8 cellular contexts compared by ENCODE assay signal in the genomic region with DNA sequence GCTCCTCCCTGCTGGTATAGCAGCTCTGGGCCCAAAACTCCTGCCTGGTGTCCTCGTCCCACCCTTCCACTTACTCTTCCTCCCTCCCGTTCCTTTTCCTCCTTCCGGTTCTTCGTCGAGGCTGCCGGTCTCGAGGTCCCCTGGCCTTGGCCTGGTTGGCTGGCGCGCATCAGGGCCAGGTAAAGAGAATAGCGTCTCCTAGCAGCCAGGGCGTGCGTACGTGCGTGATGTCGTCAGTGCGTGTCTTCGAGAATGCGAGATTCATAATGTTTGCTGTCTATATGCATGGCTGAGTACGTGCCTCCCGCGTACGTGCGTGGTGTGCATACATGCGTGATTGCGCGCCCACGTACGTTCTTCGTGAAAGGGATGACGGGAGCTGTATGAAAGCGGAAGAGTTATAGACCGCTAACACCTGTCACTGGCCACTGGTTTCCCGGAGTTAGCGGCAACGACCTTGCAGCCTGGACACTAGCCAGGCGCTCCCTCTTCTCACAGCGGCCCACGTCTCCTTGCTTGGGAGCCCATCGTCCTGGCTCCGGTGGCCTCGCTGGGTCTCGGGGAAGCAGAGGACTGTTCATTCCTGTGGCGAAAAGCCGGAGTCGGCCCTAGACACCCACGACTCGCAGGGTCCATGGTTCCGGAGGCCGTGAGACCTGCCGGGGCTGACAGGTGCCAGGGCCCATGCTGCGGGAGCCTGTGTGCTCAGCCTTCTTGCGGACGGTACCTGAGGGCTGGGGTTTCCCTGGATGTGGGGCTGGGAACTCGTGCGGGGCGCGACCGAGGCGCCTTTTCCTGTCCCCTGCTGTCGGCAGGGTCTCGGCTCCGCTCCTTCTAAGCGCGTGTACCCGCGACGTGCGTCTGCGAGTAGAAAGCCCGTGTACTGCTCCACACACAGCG. TPM values are rescaled to one million over a fixed set of nuclear protein-coding genes. Genes with fewer than 3 reads are reported as not detected.
DNase-seq lines count a peak whose midpoint lies in the region; ATAC-seq lines count a peak whose summit lies in the region.

Gene EOLA1, plus strand, starts transcription at position 392 of the 900 bp plus-strand sequence. CDS start 4,619 bp downstream, outside the sequence.

- POLR2A ChIA-PET in naive thymus-derived CD8-positive, alpha-beta T cell (lab: Charles Lee): interaction anchor here (1.2 to 3.5 kb wide), 9 partner anchors 11 to 1629 kb away, joined by 4 to 41 read pairs (median 16); partner anchors contain the start of genes EOLA2, FMR1 and IDS

- H3K27me3 Mint-ChIP-seq in naive thymus-derived CD8-positive, alpha-beta T cell: no peaks in the 10 kb centered on the region
- H3K27me3 Mint-ChIP-seq in stimulated activated naive B cell treated with anti-CD40 and anti-IgM and Interleukin-4, amounts not matched to agents 10 μg/mL and 1 μg/mL and 100 μg/mL, for 72 hours: no peaks in the 10 kb centered on the region

- H3K9me3 Mint-ChIP-seq in naive thymus-derived CD8-positive, alpha-beta T cell: no peaks in the 10 kb centered on the region
- no peaks in the 10 kb centered on the region for H3K9me3 Mint-ChIP-seq in stimulated activated naive B cell treated with anti-CD40 and anti-IgM and Interleukin-4, amounts not matched to agents 10 μg/mL and 1 μg/mL and 100 μg/mL, for 72 hours

- peak; percentile 62 for ATAC-seq in GM21825 (IDR thresholded peaks at IDR 0.05; ENCODE audit: unreplicated experiment)
- peak; percentile 69 to 74 for ATAC-seq in naive thymus-derived CD8-positive, alpha-beta T cell
- ATAC-seq in stimulated activated naive B cell treated with anti-CD40 and anti-IgM and Interleukin-4, amounts not matched to agents 10 μg/mL and 1 μg/mL and 100 μg/mL, for 72 hours (replicated peaks): peak; percentile 83 to 84

- DNase-seq in DMS79 treated with DMSO at 0.1 percent for 48 hours (lab: John Stamatoyannopoulos, UW) (peak; percentile 82), RKO (ENCODE audit: low spot score) (peak; percentile 95), activated T-helper 1 cell treated with Interleukin-2 at 50 U/mL for 16 hours (ENCODE audit: low read depth) (peak; percentile 80), fibroblast of gingiva (ENCODE audit: low read depth) (peak; percentile 98)
- peak in 8 of 10 donors; percentile 68 to 96 (median 90) for DNase-seq in naive thymus-derived CD8-positive, alpha-beta T cell
- peak; percentile 88 for DNase-seq in stimulated activated naive B cell treated with anti-CD40 and anti-IgM and Interleukin-4, amounts not matched to agents 10 μg/mL and 1 μg/mL and 100 μg/mL, for 72 hours

- H3K36me3 ChIP-seq in KOPT-K1 (ENCODE audit: insufficient read depth, low read length): no peaks in the 10 kb centered on the region; the same call in 1 of the 2 replicates

- H3K36me3 Mint-ChIP-seq in naive thymus-derived CD8-positive, alpha-beta T cell: peaks cover 0 to 14% (median 0%) of the 10 kb centered on the region in 3 donors
- peaks cover 4 to 5% of the 10 kb centered on the region in 2 donors for H3K36me3 Mint-ChIP-seq in stimulated activated naive B cell treated with anti-CD40 and anti-IgM and Interleukin-4, amounts not matched to agents 10 μg/mL and 1 μg/mL and 100 μg/mL, for 72 hours

- H3K4me3 Mint-ChIP-seq in naive thymus-derived CD8-positive, alpha-beta T cell: peak within 1 kb of the TSS; percentile 77 to 99 (median 95)
- peak within 1 kb of the TSS; percentile 90 to 94 for H3K4me3 Mint-ChIP-seq in stimulated activated naive B cell treated with anti-CD40 and anti-IgM and Interleukin-4, amounts not matched to agents 10 μg/mL and 1 μg/mL and 100 μg/mL, for 72 hours

- H3K27ac Mint-ChIP-seq in naive thymus-derived CD8-positive, alpha-beta T cell: peak within 1 kb of the TSS; percentile 97 to 100 (median 100)
- peak within 1 kb of the TSS; percentile 98 for H3K27ac Mint-ChIP-seq in stimulated activated naive B cell treated with anti-CD40 and anti-IgM and Interleukin-4, amounts not matched to agents 10 μg/mL and 1 μg/mL and 100 μg/mL, for 72 hours

- peaks cover 0 to 13% (median 7%) of the 10 kb centered on the region in 4 donors for H3K4me1 Mint-ChIP-seq in naive thymus-derived CD8-positive, alpha-beta T cell
- H3K4me1 Mint-ChIP-seq in stimulated activated naive B cell treated with anti-CD40 and anti-IgM and Interleukin-4, amounts not matched to agents 10 μg/mL and 1 μg/mL and 100 μg/mL, for 72 hours: peaks cover 7 to 22% of the 10 kb centered on the region in 2 donors

- peak within 1 kb of the TSS; percentile 84 for H3K27ac ChIP-seq in KOPT-K1 (ENCODE audit: low read depth, low read length, poor library complexity, severe bottlenecking)

- H3K9me3 ChIP-seq in KOPT-K1 (ENCODE audit: insufficient read depth, low read length, poor library complexity, severe bottlenecking): no peaks in the 10 kb centered on the region

RNA-seq across cellular contexts. Expression of gene EOLA1, which starts in this region (rescaled TPM):
- total RNA-seq in naive thymus-derived CD8-positive, alpha-beta T cell: 10 to 100 TPM; 22.1 to 23.3 TPM
- polyA plus RNA-seq in naive thymus-derived CD8-positive, alpha-beta T cell: 10 to 100 TPM; 24.4 to 35.3 (median 25.0) TPM

Comparison
In these comparisons a context has a peak if more than half of its experiments do, and no peak if none do; other contexts are left out.
1. Peak in every context shown above with its lines: DNase-seq, ATAC-seq and H3K27ac ChIP-seq.